In the genomic region with DNA sequence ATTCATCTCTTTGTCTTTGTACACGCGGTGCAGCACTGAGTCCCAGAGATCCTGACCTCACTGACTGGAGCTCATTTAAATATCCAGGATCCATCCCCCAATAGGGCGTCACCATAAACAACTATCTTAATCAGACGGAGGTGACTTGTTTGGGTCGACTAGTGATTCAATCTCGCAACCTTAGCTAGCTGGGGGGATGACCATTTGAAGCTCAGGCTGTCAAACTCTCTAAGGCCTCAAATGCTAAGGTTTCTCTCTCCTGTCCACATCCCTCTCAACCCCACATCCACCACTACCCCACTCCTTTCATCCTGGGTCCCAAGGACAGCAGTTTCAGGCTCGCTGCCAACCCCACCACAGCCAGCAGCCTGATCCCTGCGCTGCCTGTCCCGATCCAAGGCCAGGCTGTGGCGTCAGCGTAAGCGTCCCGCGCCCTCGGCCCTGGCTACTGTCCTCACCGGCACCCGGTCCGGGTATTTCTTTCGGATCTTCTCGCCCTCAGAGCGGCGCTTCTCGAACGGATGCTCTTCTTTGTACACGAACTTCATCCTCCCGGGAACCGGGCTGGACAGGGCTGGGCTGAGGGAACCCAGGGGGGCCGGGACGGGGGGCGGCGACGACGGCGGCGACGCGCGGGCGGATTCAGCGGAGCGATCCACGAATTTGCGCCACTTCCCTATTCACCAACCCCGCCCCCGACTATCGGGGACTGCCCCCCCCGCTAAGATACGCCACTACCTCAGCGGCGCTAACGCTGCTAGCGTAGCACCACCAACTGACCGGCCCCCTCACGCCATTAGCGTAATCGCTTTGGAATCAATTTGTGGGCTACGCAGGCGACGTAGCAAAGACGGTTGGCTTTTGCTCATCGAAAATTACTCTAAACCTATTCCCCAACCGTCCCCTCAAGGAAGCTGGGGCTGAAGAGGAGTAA, we compare ENCODE assay signal across 8 cellular contexts. TPM values are rescaled to one million over a fixed set of nuclear protein-coding genes. Genes with fewer than 3 reads are reported as not detected.
A peak's percentile ranks its signal among the peaks of the same experiment; 100 is the strongest.
DNase-seq lines count a peak whose midpoint lies in the region; TF ChIP-seq lines count a peak whose summit lies in the region.

A gene (minus strand): TSS at position 667 of the 934 bp plus-strand sequence. CDS start 119 bp downstream, at position 548.

- H3K36me3 ChIP-seq in OCI-LY3 (replicated peaks; ENCODE audit: low read depth, low read length), result peaks cover 3% of the 10 kb centered on the region

- peaks cover 47% of the 10 kb centered on the region for H3K79me2 ChIP-seq in OCI-LY3 (ENCODE audit: low read length)

- H3K27ac ChIP-seq in OCI-LY3 (ENCODE audit: low read length), result peak within 1 kb of the TSS; percentile 86

- peak within 1 kb of the TSS; percentile 93 for H2AFZ ChIP-seq in OCI-LY3 (ENCODE audit: low read depth, low read length)

- H3K4me1 ChIP-seq in OCI-LY3 (ENCODE audit: low read length) (peaks cover 28% of the 10 kb centered on the region), mononuclear cell (ENCODE audit: insufficient read depth, low read length) (peaks cover 34% of the 10 kb centered on the region)

- H3K4me2 ChIP-seq in OCI-LY3 (ENCODE audit: low read length), result peak within 1 kb of the TSS; percentile 96

- H4K20me1 ChIP-seq in OCI-LY3 (ENCODE audit: insufficient read depth, low read length), result peaks cover 5% of the 10 kb centered on the region

- H3K9me3 ChIP-seq in OCI-LY3 (ENCODE audit: insufficient read depth, low read length), result no peaks in the 10 kb centered on the region
- no peaks in the 10 kb centered on the region for H3K9me3 ChIP-seq in mononuclear cell (ENCODE audit: low read depth, low read length)

- H3K27me3 ChIP-seq in OCI-LY3 (ENCODE audit: low read depth, low read length), result no peaks in the 10 kb centered on the region
- H3K27me3 ChIP-seq in mononuclear cell (ENCODE audit: insufficient read depth, low read length), result no peaks in the 10 kb centered on the region

- H3K9ac ChIP-seq in OCI-LY3 (ENCODE audit: low read length), result peak within 1 kb of the TSS; percentile 89

- peak; percentile 37 for TF ChIP-seq POLR2A in GM19099 (IDR thresholded peaks at IDR 0.05; ENCODE audit: extremely low read depth, insufficient read length, low read depth)

- TF ChIP-seq CTCF in AG09309 (IDR thresholded peaks at IDR 0.05; ENCODE audit: control insufficient read depth, insufficient read depth, low read depth, low read length, missing control alignments) (no peak), OCI-LY3 (IDR thresholded peaks at IDR 0.05; ENCODE audit: low read depth, low read length) (no peak), epithelial cell of esophagus (IDR thresholded peaks at IDR 0.05; ENCODE audit: insufficient read depth, low read depth, low read length, missing control alignments) (no peak)

- peak within 1 kb of the TSS; percentile 67 for H3K4me3 ChIP-seq in AG09309 (ENCODE audit: control insufficient read depth, low read depth, low read length)
- H3K4me3 ChIP-seq in OCI-LY3 (ENCODE audit: low read length), result peak within 1 kb of the TSS; percentile 94
- peak within 1 kb of the TSS; percentile 96 for H3K4me3 ChIP-seq in epithelial cell of esophagus (ENCODE audit: low read length)
- peak within 1 kb of the TSS; percentile 100 for H3K4me3 ChIP-seq in mononuclear cell (ENCODE audit: low read length)

- peak; percentile 71 for DNase-seq in AG09309 (ENCODE audit: low read depth)
- peak in 70 of 76 experiments; percentile 43 to 93 (median 86) for DNase-seq in HUDEP-2 (lab: John Stamatoyannopoulos, UW; ENCODE audit: unreplicated experiment in 76 of 76)
- DNase-seq in activated T-cell treated with anti-CD3 and anti-CD28 coated beads for 24 hours (ENCODE audit: low read depth), result peak; percentile 90
- DNase-seq in epithelial cell of esophagus (ENCODE audit: low read depth), result peak; percentile 89
- peak; percentile 85 to 93 for DNase-seq in stimulated activated CD8-positive, alpha-beta memory T cell treated with anti-CD3 and anti-CD28 coated beads, Interleukin-2, amount 100 ng/mL, for 48 hours (ENCODE audit: low read depth in 2 of 2)

RNA-seq across cellular contexts. Expression of the gene that starts here (rescaled TPM):
- 396 TPM for total RNA-seq in mononuclear cell

Comparison
In these comparisons a context has a peak if more than half of its experiments do, and no peak if none do; other contexts are left out.
1. Peak in every context shown above with its lines: DNase-seq, H3K4me3 ChIP-seq and H3K27ac ChIP-seq.